9 cellular contexts compared by ENCODE assay signal in genomic region chrX:78092296-78092695, GRCh38. TPM values are rescaled to one million over a fixed set of nuclear protein-coding genes. Genes with fewer than 3 reads are reported as not detected.
DNase-seq lines count a peak whose midpoint lies in the region; ATAC-seq and TF ChIP-seq lines count a peak whose summit lies in the region.
"Had no signal": no experiment of that assay in that cellular context is flagged by ENCODE, and none has a peak within 500 bp of the region (broad histone marks: within the 10 kb centered on the region; RNA-seq: fewer than 3 reads in every experiment).

No MANE protein-coding gene starts in this region.

- H3K36me3 ChIP-seq in DND-41 (ENCODE audit: insufficient read depth, low read length): no peaks in the 10 kb centered on the region

- no peaks in the 10 kb centered on the region for H3K27me3 ChIP-seq in DND-41 (ENCODE audit: insufficient read depth, low read length, poor library complexity)

- no peaks in the 10 kb centered on the region for H3K9me3 ChIP-seq in DND-41 (ENCODE audit: insufficient read depth, low read length, severe bottlenecking)

- no peak overlapping the region for H3K4me2 ChIP-seq in DND-41 (ENCODE audit: insufficient read depth, low read length)

- TF ChIP-seq CTCF in DND-41 (IDR thresholded peaks at IDR 0.05; ENCODE audit: borderline replicate concordance, extremely low read depth, low read length, poor library complexity, severe bottlenecking): peak; percentile 56

- peak overlapping the region; percentile 60 for H2AFZ ChIP-seq in DND-41 (ENCODE audit: low read depth, low read length)

- DNase-seq in DND-41: peak; percentile 31
- peak in 1 of 2 donors; percentile 54 for DNase-seq in activated naive CD4-positive, alpha-beta T cell treated with anti-CD3 and anti-CD28 coated beads, Interleukin-2, amount 50 U/mL, for 72 hours (ENCODE audit: low spot score in 2 of 2)
- DNase-seq in lung microvascular endothelial cell (ENCODE audit: low read depth in 2 of 2): peak; percentile 48 to 57
- no peak for DNase-seq in stimulated activated CD4-positive, alpha-beta T cell treated with anti-CD3 and anti-CD28 coated beads, Interleukin-4, amount 100 ng/mL, for 4 hours
- no peak for DNase-seq in NCI-H2171 treated with DMSO at 0.1 percent for 48 hours (lab: John Stamatoyannopoulos, UW)
- DNase-seq: naive B cell had no signal

- peaks cover 4 to 5% of the 10 kb centered on the region in 2 donors for H3K9me3 Mint-ChIP-seq in activated naive CD4-positive, alpha-beta T cell treated with anti-CD3 and anti-CD28 coated beads, Interleukin-2, amount 50 U/mL, for 72 hours

- H4K20me1 ChIP-seq in DND-41 (ENCODE audit: insufficient read depth, low read length): no peaks in the 10 kb centered on the region

- H3K9ac ChIP-seq in DND-41 (ENCODE audit: low read depth, low read length): no peak overlapping the region

- H3K4me1 ChIP-seq in DND-41 (ENCODE audit: insufficient read depth, low read length): 0 out of 2 replicates have a peak, but pooled peaks cover 4% of the 10 kb centered on the region

- no peaks in the 10 kb centered on the region for H3K36me3 Mint-ChIP-seq in activated naive CD4-positive, alpha-beta T cell treated with anti-CD3 and anti-CD28 coated beads, Interleukin-2, amount 50 U/mL, for 72 hours
- H3K36me3 Mint-ChIP-seq: naive B cell had no signal

- H3K27ac ChIP-seq in DND-41 (ENCODE audit: low read length): no peak overlapping the region; the same call in 1 of the 2 replicates

- no peak overlapping the region for H3K27ac Mint-ChIP-seq in activated naive CD4-positive, alpha-beta T cell treated with anti-CD3 and anti-CD28 coated beads, Interleukin-2, amount 50 U/mL, for 72 hours

- no peaks in the 10 kb centered on the region for H3K79me2 ChIP-seq in DND-41 (ENCODE audit: insufficient read depth, low read length)

- ATAC-seq in DND-41 (ENCODE audit: insufficient read depth, low read depth) (peak; percentile 83), GM19351 (IDR thresholded peaks at IDR 0.05; ENCODE audit: unreplicated experiment) (peak; percentile 86), HG03432 (IDR thresholded peaks at IDR 0.05; ENCODE audit: unreplicated experiment) (peak; percentile 96), HG03457 (IDR thresholded peaks at IDR 0.05; ENCODE audit: unreplicated experiment) (no peak)
- ATAC-seq in activated naive CD4-positive, alpha-beta T cell treated with anti-CD3 and anti-CD28 coated beads, Interleukin-2, amount 50 U/mL, for 72 hours: peak; percentile 56 to 92

- H3K4me3 ChIP-seq in DND-41 (ENCODE audit: low read depth in 1 of 2, low read length in 2 of 2): no peak overlapping the region

RNA-seq across cellular contexts. Expression of gene PGK1, which starts 11.8 kb away (rescaled TPM):
- total RNA-seq in activated naive CD4-positive, alpha-beta T cell treated with anti-CD3 and anti-CD28 coated beads, Interleukin-2, amount 50 U/mL, for 72 hours: 1,000 to 10,000 TPM in 1 of 2 donors, 100 to 1,000 TPM in 1; 472 to 1,846 TPM
- 122 and 135 TPM in 2 replicates for total RNA-seq in lung microvascular endothelial cell

RNA-seq across cellular contexts. Expression of gene TAF9B, which starts 47.2 kb away (rescaled TPM):
- total RNA-seq in activated naive CD4-positive, alpha-beta T cell treated with anti-CD3 and anti-CD28 coated beads, Interleukin-2, amount 50 U/mL, for 72 hours: 10 to 100 TPM; 16.9 to 32.3 TPM
- 11.9 and 15.0 TPM in 2 replicates for total RNA-seq in lung microvascular endothelial cell

Comparison
In these comparisons a context has a peak if more than half of its experiments do, and no peak if none do; other contexts are left out.
1. DNase-seq: peak in DND-41 (single experiment) and lung microvascular endothelial cell (2 of 2); none in stimulated activated CD4-positive, alpha-beta T cell treated with anti-CD3 and anti-CD28 coated beads, Interleukin-4, amount 100 ng/mL, for 4 hours (0 of 2) and NCI-H2171 treated with DMSO at 0.1 percent for 48 hours (single experiment).